8 cellular contexts compared by ENCODE assay signal in genomic region chr12:127083028-127083949, GRCh38.
DNase-seq lines count a peak whose midpoint lies in the region; ATAC-seq, FAIRE-seq and TF ChIP-seq lines count a peak whose summit lies in the region.

No MANE protein-coding gene starts in this region.

- H4K20me1 ChIP-seq in OCI-LY1 (ENCODE audit: insufficient read depth, low read length) = no peaks in the 10 kb centered on the region

- H3K79me2 ChIP-seq in OCI-LY1 (ENCODE audit: insufficient read depth, low read length) = no peaks in the 10 kb centered on the region

- ATAC-seq in GM21723 (IDR thresholded peaks at IDR 0.05; ENCODE audit: unreplicated experiment) = peak; percentile 99
- peak; percentile 99 for ATAC-seq in left colon

- H3K27me3 ChIP-seq in HUES64 (ENCODE audit: insufficient read depth, low read length) = no peaks in the 10 kb centered on the region
- H3K27me3 ChIP-seq in OCI-LY1 (ENCODE audit: insufficient read depth, low read length) = no peaks in the 10 kb centered on the region
- no peaks in the 10 kb centered on the region for H3K27me3 ChIP-seq in bronchial epithelial cell (ENCODE audit: control insufficient read depth, insufficient read depth, low read length)
- H3K27me3 ChIP-seq in subcutaneous abdominal adipose tissue (ENCODE audit: control insufficient read depth in 5 of 5, insufficient read depth in 4 of 5, low read length in 5 of 5) = peaks cover 0 to 2% (median 0%) of the 10 kb centered on the region in 5 donors

- H3K4me1 ChIP-seq in HUES64 (ENCODE audit: insufficient read depth, low read length) (peaks cover 14% of the 10 kb centered on the region), OCI-LY1 (ENCODE audit: insufficient read depth, low read length, severe bottlenecking) (peaks cover 12% of the 10 kb centered on the region), subcutaneous abdominal adipose tissue (ENCODE audit: control insufficient read depth in 5 of 5, insufficient read depth in 5 of 5, low read length in 5 of 5) (peaks cover 0 to 24% (median 7%) of the 10 kb centered on the region in 5 donors)

- no peaks in the 10 kb centered on the region for H3F3A ChIP-seq in OCI-LY1 (ENCODE audit: insufficient read depth, low read length)

- 68% methylated on average over 5 of the region's 6 CpGs for WGBS in HUES64

- H3K36me3 ChIP-seq in HUES64 (ENCODE audit: insufficient read depth, low read length) (no peaks in the 10 kb centered on the region), OCI-LY1 (ENCODE audit: insufficient read depth, low read length) (no peaks in the 10 kb centered on the region), bronchial epithelial cell (ENCODE audit: control insufficient read depth, insufficient read depth, low read length) (no peaks in the 10 kb centered on the region), subcutaneous abdominal adipose tissue (ENCODE audit: control insufficient read depth in 5 of 5, insufficient read depth in 5 of 5, low read length in 5 of 5) (no peaks in the 10 kb centered on the region)

- peak; percentile 12 for DNase-seq in activated CD4-positive, alpha-beta T cell treated with anti-CD3 and anti-CD28 coated beads for 48 hours
- DNase-seq in activated CD4-positive, alpha-beta T cell treated with anti-CD3 and anti-CD28 coated beads, Interleukin-2, amount 50 U/mL, for 4 hours = no peak
- DNase-seq in bronchial epithelial cell (ENCODE audit: low read depth) (peak; percentile 83), left colon (no peak)

- H3K27ac ChIP-seq in HUES64 (ENCODE audit: low read depth, low read length) (0 out of 2 replicates have a peak overlapping the region, but pooled peaks have one; percentile 1), OCI-LY1 (ENCODE audit: low read depth, low read length, poor library complexity, severe bottlenecking) (no peak overlapping the region), subcutaneous abdominal adipose tissue (ENCODE audit: low read depth, low read length) (peak overlapping the region; percentile 8)

- H3K4me2 ChIP-seq in OCI-LY1 (ENCODE audit: low read length) = peak overlapping the region; percentile 77

- H3K9me3 ChIP-seq in HUES64 (ENCODE audit: insufficient read depth, low read depth, low read length) (no peaks in the 10 kb centered on the region), OCI-LY1 (ENCODE audit: low read length) (no peaks in the 10 kb centered on the region), subcutaneous abdominal adipose tissue (ENCODE audit: control insufficient read depth in 5 of 5, low read length in 5 of 5) (no peaks in the 10 kb centered on the region)

- H2AFZ ChIP-seq in OCI-LY1 (ENCODE audit: low read length) = peak overlapping the region; percentile 97

- TF ChIP-seq CTCF in OCI-LY1 (IDR thresholded peaks at IDR 0.05; ENCODE audit: low read length) (no peak), bronchial epithelial cell (IDR thresholded peaks at IDR 0.05; ENCODE audit: insufficient read depth, low read length, severe bottlenecking) (no peak)

- H3K4me3 ChIP-seq in HUES64 (ENCODE audit: low read length) (peak overlapping the region; percentile 14; the same call in 1 of the 2 replicates), OCI-LY1 (ENCODE audit: low read depth, low read length, poor library complexity, severe bottlenecking) (peak overlapping the region; percentile 53), bronchial epithelial cell (ENCODE audit: low read depth, low read length) (no peak overlapping the region), subcutaneous abdominal adipose tissue (ENCODE audit: low read depth in 1 of 5, low read length in 5 of 5) (peak overlapping the region; percentile 51 to 87 (median 80))

- peak overlapping the region; percentile 32; the same call in 1 of the 2 replicates for H3K9ac ChIP-seq in HUES64 (ENCODE audit: low read depth, low read length)
- no peak overlapping the region for H3K9ac ChIP-seq in OCI-LY1 (ENCODE audit: low read length)
- peak overlapping the region in 4 of 5 donors; percentile 33 to 53 (median 38) for H3K9ac ChIP-seq in subcutaneous abdominal adipose tissue (ENCODE audit: low read length in 5 of 5)

- no peak for FAIRE-seq in bronchial epithelial cell (lab: Jason Lieb, UNC)

- H3K9me2 ChIP-seq in OCI-LY1 (ENCODE audit: low read depth, low read length) = no peaks in the 10 kb centered on the region

- intact Hi-C loops in left colon (cut with DNase I, micrococcal nuclease) = no loop called here

Comparison
In these comparisons a context has a peak if more than half of its experiments do, and no peak if none do; other contexts are left out.
1. DNase-seq: peak in activated CD4-positive, alpha-beta T cell treated with anti-CD3 and anti-CD28 coated beads for 48 hours (single experiment) and bronchial epithelial cell (single experiment); none in activated CD4-positive, alpha-beta T cell treated with anti-CD3 and anti-CD28 coated beads, Interleukin-2, amount 50 U/mL, for 4 hours (0 of 2) and left colon (0 of 2).